In genomic region chr1:157878059-157878458, GRCh38 we compare ENCODE assay signal across 8 cellular contexts. TPM values are rescaled to one million over a fixed set of nuclear protein-coding genes. Genes with fewer than 3 reads are reported as not detected.
DNase-seq lines count a peak whose midpoint lies in the region; ATAC-seq and TF ChIP-seq lines count a peak whose summit lies in the region.

No MANE protein-coding gene starts in this region.

- no peak overlapping the region for H3K27ac ChIP-seq in AG04450 (ENCODE audit: low read depth, low read length)
- no peak overlapping the region for H3K27ac ChIP-seq in PC-3 (ENCODE audit: low read length)

- no peak overlapping the region for H3K4me2 ChIP-seq in PC-3 (ENCODE audit: low read length)

- H3F3A ChIP-seq in PC-3 (ENCODE audit: low read length, unreplicated experiment): no peaks in the 10 kb centered on the region

- H3K27me3 Mint-ChIP-seq in stimulated activated naive B cell treated with anti-CD40 and anti-IgM and Interleukin-4, amounts not matched to agents 10 μg/mL and 1 μg/mL and 100 μg/mL, for 72 hours: peaks cover 0 to 6% of the 10 kb centered on the region in 2 donors

- H2AFZ ChIP-seq in PC-3 (ENCODE audit: low read length): no peak overlapping the region

- no peak overlapping the region for H3K9ac ChIP-seq in PC-3 (ENCODE audit: low read length)

- POLR2A ChIA-PET in AG04450 (lab: Yijun Ruan, JAX): no interaction called here
- POLR2A ChIA-PET in PC-3 (lab: Charles Lee; ENCODE audit: unreplicated experiment): no interaction called here

- H3K9me3 ChIP-seq in AG04450 (ENCODE audit: control insufficient read depth, insufficient read depth, low read length) (no peaks in the 10 kb centered on the region), PC-3 (ENCODE audit: low read length) (no peaks in the 10 kb centered on the region)

- H3K36me3 Mint-ChIP-seq in stimulated activated naive B cell treated with anti-CD40 and anti-IgM and Interleukin-4, amounts not matched to agents 10 μg/mL and 1 μg/mL and 100 μg/mL, for 72 hours: no peaks in the 10 kb centered on the region

- H3K4me1 ChIP-seq in PC-3 (ENCODE audit: insufficient read depth, low read length): no peaks in the 10 kb centered on the region

- H3K36me3 ChIP-seq in PC-3 (ENCODE audit: low read depth, low read length): no peaks in the 10 kb centered on the region

- no peaks in the 10 kb centered on the region for H3K79me2 ChIP-seq in PC-3 (ENCODE audit: low read length)

- no peaks in the 10 kb centered on the region for H3K9me2 ChIP-seq in PC-3 (replicated peaks; ENCODE audit: low read length)

- H3K4me3 ChIP-seq in AG04450 (ENCODE audit: low read depth, low read length) (no peak overlapping the region), PC-3 (ENCODE audit: low read length) (no peak overlapping the region), foreskin fibroblast (ENCODE audit: low read depth in 1 of 2, low read length in 2 of 2) (no peak overlapping the region)

- peak; percentile 95 for ATAC-seq in PC-3
- ATAC-seq in stimulated activated naive B cell treated with anti-CD40 and anti-IgM and Interleukin-4, amounts not matched to agents 10 μg/mL and 1 μg/mL and 100 μg/mL, for 72 hours (replicated peaks): peak; percentile 76 to 84
- no peak for ATAC-seq in HG02973 (IDR thresholded peaks at IDR 0.05; ENCODE audit: unreplicated experiment)
- no peak for ATAC-seq in HG03342 (IDR thresholded peaks at IDR 0.05; ENCODE audit: unreplicated experiment)

- intact Hi-C loops in PC-3 (cut with micrococcal nuclease): loop anchor here (1.0 kb wide), 3 partner anchors 70 to 247 kb away; no protein-coding TSS in a partner anchor

- TF ChIP-seq CTCF in AG04450 (IDR thresholded peaks at IDR 0.05; ENCODE audit: low read depth, low read length): peak; percentile 46
- TF ChIP-seq CTCF in GM20000 (IDR thresholded peaks at IDR 0.05; ENCODE audit: extremely low read depth, missing control alignments): peak; percentile 27
- TF ChIP-seq CTCF in PC-3 (conservative IDR thresholded peaks at IDR 0.05; ENCODE audit: low read depth, low read length): peak; percentile 78
- peak; percentile 27 for TF ChIP-seq CTCF in foreskin fibroblast (IDR thresholded peaks at IDR 0.05; ENCODE audit: low read depth, low read length)

- CTCF ChIA-PET in AG04450 (lab: Charles Lee): interaction anchor here (0.6 to 1.6 kb wide), 4 partner anchors 68 to 247 kb away, joined by 3 to 21 read pairs (median 8); no protein-coding TSS in a partner anchor
- CTCF ChIA-PET in PC-3 (lab: Charles Lee): interaction anchor here (0.5 to 1.6 kb wide), 6 partner anchors 71 to 507 kb away, joined by 3 to 9 read pairs (median 5); no protein-coding TSS in a partner anchor

- BruUV-seq in PC-3 (replicated peaks; lab: Mats Ljungman, UMichigan): no TSS peak

- H3K9me3 Mint-ChIP-seq in stimulated activated naive B cell treated with anti-CD40 and anti-IgM and Interleukin-4, amounts not matched to agents 10 μg/mL and 1 μg/mL and 100 μg/mL, for 72 hours: no peaks in the 10 kb centered on the region

- H3K4me1 Mint-ChIP-seq in stimulated activated naive B cell treated with anti-CD40 and anti-IgM and Interleukin-4, amounts not matched to agents 10 μg/mL and 1 μg/mL and 100 μg/mL, for 72 hours: peaks cover 7 to 12% of the 10 kb centered on the region in 2 donors

- H4K20me1 ChIP-seq in PC-3 (ENCODE audit: low read length): no peaks in the 10 kb centered on the region

- H3K27me3 ChIP-seq in AG04450 (ENCODE audit: control insufficient read depth, insufficient read depth, low read length): no peaks in the 10 kb centered on the region
- peaks cover 32% of the 10 kb centered on the region; the same call in 1 of the 2 replicates for H3K27me3 ChIP-seq in PC-3 (ENCODE audit: low read length)

- H3K4me3 Mint-ChIP-seq in stimulated activated naive B cell treated with anti-CD40 and anti-IgM and Interleukin-4, amounts not matched to agents 10 μg/mL and 1 μg/mL and 100 μg/mL, for 72 hours: no peak overlapping the region

- DNase-seq in AG04450 (ENCODE audit: low read depth, low spot score): peak; percentile 7
- DNase-seq in GM20000 (ENCODE audit: low spot score): peak; percentile 16
- peak; percentile 67 for DNase-seq in PC-3
- peak; percentile 9 to 38 for DNase-seq in foreskin fibroblast
- no peak for DNase-seq in stimulated activated naive B cell treated with anti-CD40 and anti-IgM and Interleukin-4, amounts not matched to agents 10 μg/mL and 1 μg/mL and 100 μg/mL, for 72 hours
- no peak for DNase-seq in activated CD4-positive, alpha-beta T cell treated with anti-CD3 and anti-CD28 coated beads, Interleukin-2, amount 50 U/mL, for 48 hours

- no peak overlapping the region for H3K27ac Mint-ChIP-seq in stimulated activated naive B cell treated with anti-CD40 and anti-IgM and Interleukin-4, amounts not matched to agents 10 μg/mL and 1 μg/mL and 100 μg/mL, for 72 hours

RNA-seq across cellular contexts. Expression of gene CD5L, which starts 36.5 kb away (rescaled TPM):
- not detected in 2 replicates for polyA plus RNA-seq in AG04450 (2011; rRNA removed)
- not detected in 2 replicates for polyA minus RNA-seq in AG04450 (2011; rRNA and poly(A)+ RNA removed)
- not detected in 2 replicates for total RNA-seq in PC-3 (2014; rRNA removed)

RNA-seq across cellular contexts. Expression of gene FCRL1, which starts 58.1 kb away (rescaled TPM):
- polyA plus RNA-seq in AG04450 (2011; rRNA removed): not detected in 2 replicates
- polyA minus RNA-seq in AG04450 (2011; rRNA and poly(A)+ RNA removed): not detected in 2 replicates
- total RNA-seq in PC-3 (2014; rRNA removed): not detected in 2 replicates

Comparison
In these comparisons a context has a peak if more than half of its experiments do, and no peak if none do; other contexts are left out.
1. DNase-seq: peak in AG04450 (single experiment), GM20000 (single experiment), PC-3 (single experiment) and foreskin fibroblast (2 of 2); none in stimulated activated naive B cell treated with anti-CD40 and anti-IgM and Interleukin-4, amounts not matched to agents 10 μg/mL and 1 μg/mL and 100 μg/mL, for 72 hours (single experiment) and activated CD4-positive, alpha-beta T cell treated with anti-CD3 and anti-CD28 coated beads, Interleukin-2, amount 50 U/mL, for 48 hours (0 of 2).
2. CTCF ChIP-seq: peak in every context shown above with its lines; median percentile 78 in PC-3; 46 in AG04450; 27 in GM20000; 27 in foreskin fibroblast.
3. ATAC-seq: peak in PC-3 (single experiment) and stimulated activated naive B cell treated with anti-CD40 and anti-IgM and Interleukin-4, amounts not matched to agents 10 μg/mL and 1 μg/mL and 100 μg/mL, for 72 hours (2 of 2); none in HG02973 (single experiment) and HG03342 (single experiment).